1 cellular context compared by ENCODE assay signal in the genomic region with DNA sequence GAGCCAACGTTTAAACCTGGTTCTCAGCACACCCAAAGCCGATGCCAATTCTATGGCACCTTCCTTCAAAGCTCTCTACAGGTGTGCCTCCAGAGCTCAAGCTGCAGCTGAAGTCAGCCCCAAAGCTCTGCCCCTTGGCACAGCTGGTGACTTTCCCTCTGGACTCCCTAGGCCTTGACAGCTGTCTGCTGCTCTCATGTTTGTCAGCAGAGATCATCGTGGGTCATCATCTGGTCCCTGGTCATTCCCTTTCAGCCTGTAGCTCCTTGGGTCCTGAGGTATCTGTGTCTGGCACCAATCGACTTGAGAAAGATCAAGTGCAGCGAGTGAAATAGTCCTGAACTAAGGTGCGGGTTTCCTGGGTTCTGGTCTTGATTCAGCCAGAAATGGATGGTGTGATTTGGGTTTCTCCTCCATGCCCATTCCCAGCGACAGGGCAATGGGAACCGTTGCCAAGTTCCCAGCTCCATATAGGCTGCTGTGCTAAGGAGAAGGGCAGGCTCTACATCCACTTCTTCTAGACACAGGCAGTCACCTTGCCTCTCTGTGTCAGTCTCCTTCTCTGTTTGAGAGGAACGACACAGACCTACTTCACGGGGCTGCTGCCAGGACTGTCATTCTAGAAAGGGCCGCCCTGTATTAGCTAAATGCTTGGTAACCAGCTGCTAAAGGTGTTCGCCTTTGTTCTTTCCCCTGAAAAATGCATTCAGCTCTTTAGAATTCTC.
TF ChIP-seq lines count a peak whose summit lies in the region.

No MANE protein-coding gene starts in this region.

TF ChIP-seq in H1, 55 proteins besides CTCF, POLR2A, EP300 and RAD21:
- TF ChIP-seq EZH2 (IDR thresholded peaks at IDR 0.05; ENCODE audit: low read depth, low read length, severe bottlenecking) = no peak
- TF ChIP-seq JUND (IDR thresholded peaks at IDR 0.05; ENCODE audit: low read length) = no peak
- TF ChIP-seq RXRA (IDR thresholded peaks at IDR 0.05; ENCODE audit: insufficient read depth, low read depth, low read length) = no peak
- TF ChIP-seq, protein P1, sequence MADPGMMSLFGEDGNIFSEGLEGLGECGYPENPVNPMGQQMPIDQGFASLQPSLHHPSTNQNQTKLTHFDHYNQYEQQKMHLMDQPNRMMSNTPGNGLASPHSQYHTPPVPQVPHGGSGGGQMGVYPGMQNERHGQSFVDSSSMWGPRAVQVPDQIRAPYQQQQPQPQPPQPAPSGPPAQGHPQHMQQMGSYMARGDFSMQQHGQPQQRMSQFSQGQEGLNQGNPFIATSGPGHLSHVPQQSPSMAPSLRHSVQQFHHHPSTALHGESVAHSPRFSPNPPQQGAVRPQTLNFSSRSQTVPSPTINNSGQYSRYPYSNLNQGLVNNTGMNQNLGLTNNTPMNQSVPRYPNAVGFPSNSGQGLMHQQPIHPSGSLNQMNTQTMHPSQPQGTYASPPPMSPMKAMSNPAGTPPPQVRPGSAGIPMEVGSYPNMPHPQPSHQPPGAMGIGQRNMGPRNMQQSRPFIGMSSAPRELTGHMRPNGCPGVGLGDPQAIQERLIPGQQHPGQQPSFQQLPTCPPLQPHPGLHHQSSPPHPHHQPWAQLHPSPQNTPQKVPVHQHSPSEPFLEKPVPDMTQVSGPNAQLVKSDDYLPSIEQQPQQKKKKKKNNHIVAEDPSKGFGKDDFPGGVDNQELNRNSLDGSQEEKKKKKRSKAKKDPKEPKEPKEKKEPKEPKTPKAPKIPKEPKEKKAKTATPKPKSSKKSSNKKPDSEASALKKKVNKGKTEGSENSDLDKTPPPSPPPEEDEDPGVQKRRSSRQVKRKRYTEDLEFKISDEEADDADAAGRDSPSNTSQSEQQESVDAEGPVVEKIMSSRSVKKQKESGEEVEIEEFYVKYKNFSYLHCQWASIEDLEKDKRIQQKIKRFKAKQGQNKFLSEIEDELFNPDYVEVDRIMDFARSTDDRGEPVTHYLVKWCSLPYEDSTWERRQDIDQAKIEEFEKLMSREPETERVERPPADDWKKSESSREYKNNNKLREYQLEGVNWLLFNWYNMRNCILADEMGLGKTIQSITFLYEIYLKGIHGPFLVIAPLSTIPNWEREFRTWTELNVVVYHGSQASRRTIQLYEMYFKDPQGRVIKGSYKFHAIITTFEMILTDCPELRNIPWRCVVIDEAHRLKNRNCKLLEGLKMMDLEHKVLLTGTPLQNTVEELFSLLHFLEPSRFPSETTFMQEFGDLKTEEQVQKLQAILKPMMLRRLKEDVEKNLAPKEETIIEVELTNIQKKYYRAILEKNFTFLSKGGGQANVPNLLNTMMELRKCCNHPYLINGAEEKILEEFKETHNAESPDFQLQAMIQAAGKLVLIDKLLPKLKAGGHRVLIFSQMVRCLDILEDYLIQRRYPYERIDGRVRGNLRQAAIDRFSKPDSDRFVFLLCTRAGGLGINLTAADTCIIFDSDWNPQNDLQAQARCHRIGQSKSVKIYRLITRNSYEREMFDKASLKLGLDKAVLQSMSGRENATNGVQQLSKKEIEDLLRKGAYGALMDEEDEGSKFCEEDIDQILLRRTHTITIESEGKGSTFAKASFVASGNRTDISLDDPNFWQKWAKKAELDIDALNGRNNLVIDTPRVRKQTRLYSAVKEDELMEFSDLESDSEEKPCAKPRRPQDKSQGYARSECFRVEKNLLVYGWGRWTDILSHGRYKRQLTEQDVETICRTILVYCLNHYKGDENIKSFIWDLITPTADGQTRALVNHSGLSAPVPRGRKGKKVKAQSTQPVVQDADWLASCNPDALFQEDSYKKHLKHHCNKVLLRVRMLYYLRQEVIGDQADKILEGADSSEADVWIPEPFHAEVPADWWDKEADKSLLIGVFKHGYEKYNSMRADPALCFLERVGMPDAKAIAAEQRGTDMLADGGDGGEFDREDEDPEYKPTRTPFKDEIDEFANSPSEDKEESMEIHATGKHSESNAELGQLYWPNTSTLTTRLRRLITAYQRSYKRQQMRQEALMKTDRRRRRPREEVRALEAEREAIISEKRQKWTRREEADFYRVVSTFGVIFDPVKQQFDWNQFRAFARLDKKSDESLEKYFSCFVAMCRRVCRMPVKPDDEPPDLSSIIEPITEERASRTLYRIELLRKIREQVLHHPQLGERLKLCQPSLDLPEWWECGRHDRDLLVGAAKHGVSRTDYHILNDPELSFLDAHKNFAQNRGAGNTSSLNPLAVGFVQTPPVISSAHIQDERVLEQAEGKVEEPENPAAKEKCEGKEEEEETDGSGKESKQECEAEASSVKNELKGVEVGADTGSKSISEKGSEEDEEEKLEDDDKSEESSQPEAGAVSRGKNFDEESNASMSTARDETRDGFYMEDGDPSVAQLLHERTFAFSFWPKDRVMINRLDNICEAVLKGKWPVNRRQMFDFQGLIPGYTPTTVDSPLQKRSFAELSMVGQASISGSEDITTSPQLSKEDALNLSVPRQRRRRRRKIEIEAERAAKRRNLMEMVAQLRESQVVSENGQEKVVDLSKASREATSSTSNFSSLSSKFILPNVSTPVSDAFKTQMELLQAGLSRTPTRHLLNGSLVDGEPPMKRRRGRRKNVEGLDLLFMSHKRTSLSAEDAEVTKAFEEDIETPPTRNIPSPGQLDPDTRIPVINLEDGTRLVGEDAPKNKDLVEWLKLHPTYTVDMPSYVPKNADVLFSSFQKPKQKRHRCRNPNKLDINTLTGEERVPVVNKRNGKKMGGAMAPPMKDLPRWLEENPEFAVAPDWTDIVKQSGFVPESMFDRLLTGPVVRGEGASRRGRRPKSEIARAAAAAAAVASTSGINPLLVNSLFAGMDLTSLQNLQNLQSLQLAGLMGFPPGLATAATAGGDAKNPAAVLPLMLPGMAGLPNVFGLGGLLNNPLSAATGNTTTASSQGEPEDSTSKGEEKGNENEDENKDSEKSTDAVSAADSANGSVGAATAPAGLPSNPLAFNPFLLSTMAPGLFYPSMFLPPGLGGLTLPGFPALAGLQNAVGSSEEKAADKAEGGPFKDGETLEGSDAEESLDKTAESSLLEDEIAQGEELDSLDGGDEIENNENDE (IDR thresholded peaks at IDR 0.05; ENCODE audit: insufficient replicate concordance, low read length) = no peak
- no peak for TF ChIP-seq BRCA1 (IDR thresholded peaks at IDR 0.05; ENCODE audit: low read depth, low read length)
- TF ChIP-seq SP4 (IDR thresholded peaks at IDR 0.05; ENCODE audit: low read length) = no peak
- no peak for TF ChIP-seq GABPA (IDR thresholded peaks at IDR 0.05; ENCODE audit: borderline replicate concordance, insufficient read depth, low read length)
- no peak for TF ChIP-seq PHF8 (conservative IDR thresholded peaks at IDR 0.05; ENCODE audit: low read depth, low read length)
- TF ChIP-seq, protein P2, sequence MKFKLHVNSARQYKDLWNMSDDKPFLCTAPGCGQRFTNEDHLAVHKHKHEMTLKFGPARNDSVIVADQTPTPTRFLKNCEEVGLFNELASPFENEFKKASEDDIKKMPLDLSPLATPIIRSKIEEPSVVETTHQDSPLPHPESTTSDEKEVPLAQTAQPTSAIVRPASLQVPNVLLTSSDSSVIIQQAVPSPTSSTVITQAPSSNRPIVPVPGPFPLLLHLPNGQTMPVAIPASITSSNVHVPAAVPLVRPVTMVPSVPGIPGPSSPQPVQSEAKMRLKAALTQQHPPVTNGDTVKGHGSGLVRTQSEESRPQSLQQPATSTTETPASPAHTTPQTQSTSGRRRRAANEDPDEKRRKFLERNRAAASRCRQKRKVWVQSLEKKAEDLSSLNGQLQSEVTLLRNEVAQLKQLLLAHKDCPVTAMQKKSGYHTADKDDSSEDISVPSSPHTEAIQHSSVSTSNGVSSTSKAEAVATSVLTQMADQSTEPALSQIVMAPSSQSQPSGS (IDR thresholded peaks at IDR 0.05; ENCODE audit: low read length) = no peak
- TF ChIP-seq SAP30 (IDR thresholded peaks at IDR 0.05; ENCODE audit: insufficient read depth, insufficient replicate concordance, low read length) = no peak
